Comparison of ENCODE assay signal across 1 cellular context in genomic region chr2:102050854-102051391, GRCh38.
TF ChIP-seq lines count a peak whose summit lies in the region.

No MANE protein-coding gene starts in this region.

TF ChIP-seq in HepG2, 621 proteins besides CTCF, POLR2A, EP300 and RAD21 (continued from another document and continues in another):
- TF ChIP-seq GLMP (CRISPR knock-in tag; IDR thresholded peaks at IDR 0.05; ENCODE audit: borderline replicate concordance), result no peak
- no peak for TF ChIP-seq BORCS8-MEF2B (CRISPR knock-in tag; IDR thresholded peaks at IDR 0.05)
- TF ChIP-seq TCF12 (IDR thresholded peaks at IDR 0.05), result no peak
- TF ChIP-seq TCF12 (CRISPR knock-in tag; IDR thresholded peaks at IDR 0.05), result no peak
- no peak for TF ChIP-seq GATA4 (IDR thresholded peaks at IDR 0.05; ENCODE audit: borderline replicate concordance, low read depth)
- TF ChIP-seq DBP (CRISPR knock-in tag; IDR thresholded peaks at IDR 0.05; ENCODE audit: not compliant biosample characterization), result no peak
- no peak for TF ChIP-seq DRAP1 (CRISPR knock-in tag; IDR thresholded peaks at IDR 0.05)
- TF ChIP-seq HDAC1 (CRISPR knock-in tag; IDR thresholded peaks at IDR 0.05), result no peak
- TF ChIP-seq HNF4A (CRISPR knock-in tag; IDR thresholded peaks at IDR 0.05), result 0 out of 2 replicates have a peak, but pooled peaks have one; percentile 10
- peak in 1 of 2 experiments; percentile 52; a peak in 2 of 4 replicates for TF ChIP-seq NR2F1 (CRISPR knock-in tag; IDR thresholded peaks at IDR 0.05)
- TF ChIP-seq SNAPC5 (CRISPR knock-in tag; IDR thresholded peaks at IDR 0.05; ENCODE audit: borderline replicate concordance), result no peak
- no peak for TF ChIP-seq ZNF570 (CRISPR knock-in tag; IDR thresholded peaks at IDR 0.05; ENCODE audit: borderline replicate concordance)
- no peak for TF ChIP-seq ZNF124 (CRISPR knock-in tag; IDR thresholded peaks at IDR 0.05)
- no peak for TF ChIP-seq MTF2 (CRISPR knock-in tag; IDR thresholded peaks at IDR 0.05; ENCODE audit: borderline replicate concordance)
- TF ChIP-seq ZBTB14 (CRISPR knock-in tag; IDR thresholded peaks at IDR 0.05), result no peak
- no peak for TF ChIP-seq EED (CRISPR knock-in tag; IDR thresholded peaks at IDR 0.05)
- no peak for TF ChIP-seq ZBTB34 (CRISPR knock-in tag; IDR thresholded peaks at IDR 0.05)
- no peak for TF ChIP-seq NCOA2 (CRISPR knock-in tag; IDR thresholded peaks at IDR 0.05)
- TF ChIP-seq HIVEP1 (CRISPR knock-in tag; IDR thresholded peaks at IDR 0.05), result no peak
- no peak for TF ChIP-seq FOXP1 (IDR thresholded peaks at IDR 0.05)
- TF ChIP-seq FOXP1 (CRISPR knock-in tag; IDR thresholded peaks at IDR 0.05), result no peak
- no peak for TF ChIP-seq THYN1 (CRISPR knock-in tag; IDR thresholded peaks at IDR 0.05; ENCODE audit: borderline replicate concordance, low read depth)
- no peak for TF ChIP-seq ZBTB33 (CRISPR knock-in tag; IDR thresholded peaks at IDR 0.05)
- no peak for TF ChIP-seq ZNF446 (CRISPR knock-in tag; IDR thresholded peaks at IDR 0.05)
- peak; percentile 24; the same call in 1 of the 2 replicates for TF ChIP-seq ZNF281 (CRISPR knock-in tag; IDR thresholded peaks at IDR 0.05; ENCODE audit: borderline replicate concordance)
- peak; percentile 14; the same call in 1 of the 2 replicates for TF ChIP-seq ETV5 (CRISPR knock-in tag; IDR thresholded peaks at IDR 0.05; ENCODE audit: borderline replicate concordance)
- TF ChIP-seq ESRRA (CRISPR knock-in tag; IDR thresholded peaks at IDR 0.05; ENCODE audit: low read depth), result no peak
- no peak for TF ChIP-seq CBFB (CRISPR knock-in tag; IDR thresholded peaks at IDR 0.05)
- no peak for TF ChIP-seq RELA (CRISPR knock-in tag; IDR thresholded peaks at IDR 0.05)
- TF ChIP-seq ARID5B (CRISPR knock-in tag; IDR thresholded peaks at IDR 0.05), result no peak
- TF ChIP-seq RBAK (CRISPR knock-in tag; IDR thresholded peaks at IDR 0.05), result no peak
- TF ChIP-seq ZNF878 (CRISPR knock-in tag; IDR thresholded peaks at IDR 0.05), result no peak
- TF ChIP-seq SMARCC2 (IDR thresholded peaks at IDR 0.05), result no peak
- no peak for TF ChIP-seq UBTF (CRISPR knock-in tag; IDR thresholded peaks at IDR 0.05)
- no peak for TF ChIP-seq NFE2L1 (CRISPR knock-in tag; IDR thresholded peaks at IDR 0.05; ENCODE audit: borderline replicate concordance)
- peak; percentile 82 for TF ChIP-seq NR2F6 (IDR thresholded peaks at IDR 0.05)
- TF ChIP-seq NR2F6 (CRISPR knock-in tag; IDR thresholded peaks at IDR 0.05), result peak; percentile 71; the same call in 1 of the 2 replicates
- no peak for TF ChIP-seq ZMAT5 (CRISPR knock-in tag; IDR thresholded peaks at IDR 0.05; ENCODE audit: borderline replicate concordance, low read depth)
- no peak for TF ChIP-seq RFXAP (CRISPR knock-in tag; IDR thresholded peaks at IDR 0.05; ENCODE audit: borderline replicate concordance)
- no peak for TF ChIP-seq RFXANK (CRISPR knock-in tag; IDR thresholded peaks at IDR 0.05)
- TF ChIP-seq SMC3 (IDR thresholded peaks at IDR 0.05; ENCODE audit: low read length), result no peak
- no peak for TF ChIP-seq DR1 (CRISPR knock-in tag; IDR thresholded peaks at IDR 0.05)
- no peak for TF ChIP-seq ZNF337 (CRISPR knock-in tag; IDR thresholded peaks at IDR 0.05; ENCODE audit: borderline replicate concordance, low read depth)
- no peak for TF ChIP-seq DMTF1 (CRISPR knock-in tag; IDR thresholded peaks at IDR 0.05)
